In the genomic region with DNA sequence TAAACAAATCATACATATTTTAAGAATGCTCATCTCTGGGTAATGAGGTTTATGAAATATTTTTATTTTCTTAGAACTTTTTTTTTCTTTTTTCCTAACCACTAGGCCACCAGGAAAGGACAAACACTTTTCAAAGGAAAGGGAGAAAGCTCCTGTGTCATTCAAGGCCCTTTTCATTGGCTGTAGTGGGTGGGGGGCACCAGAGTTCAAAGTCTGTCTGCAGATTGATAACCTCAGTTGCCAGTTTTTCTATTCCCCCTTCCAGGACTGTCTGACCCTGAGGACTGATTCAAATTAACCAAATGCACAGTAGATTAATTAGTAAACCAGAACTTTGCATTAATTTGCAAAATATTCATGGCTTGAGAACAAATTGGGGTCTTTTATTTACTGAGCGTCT, we compare ENCODE assay signal across 1 cellular context.
TF ChIP-seq lines count a peak whose summit lies in the region.

No MANE protein-coding gene starts in this region.

TF ChIP-seq in HepG2, 621 proteins besides CTCF, POLR2A, EP300 and RAD21 (continued from another document and continues in another):
- TF ChIP-seq CSRNP1 (CRISPR knock-in tag; IDR thresholded peaks at IDR 0.05) (no peak), FOXA1 (IDR thresholded peaks at IDR 0.05) (no peak), FOXA1 (CRISPR knock-in tag; IDR thresholded peaks at IDR 0.05) (no peak), KDM4B (CRISPR knock-in tag; IDR thresholded peaks at IDR 0.05) (no peak), DDIT3 (CRISPR knock-in tag; IDR thresholded peaks at IDR 0.05) (no peak), ZIK1 (CRISPR knock-in tag; IDR thresholded peaks at IDR 0.05; ENCODE audit: borderline replicate concordance, low read depth) (no peak), NFE2L1 (CRISPR knock-in tag; IDR thresholded peaks at IDR 0.05; ENCODE audit: borderline replicate concordance) (no peak), ZNF570 (CRISPR knock-in tag; IDR thresholded peaks at IDR 0.05; ENCODE audit: borderline replicate concordance) (no peak), MXD4 (CRISPR knock-in tag; IDR thresholded peaks at IDR 0.05) (no peak), NR2F6 (IDR thresholded peaks at IDR 0.05) (no peak), NR2F6 (CRISPR knock-in tag; IDR thresholded peaks at IDR 0.05) (no peak), RARG (CRISPR knock-in tag; IDR thresholded peaks at IDR 0.05; ENCODE audit: low read depth) (no peak), ZSCAN20 (CRISPR knock-in tag; IDR thresholded peaks at IDR 0.05; ENCODE audit: borderline replicate concordance) (no peak), ZNF10 (CRISPR knock-in tag; IDR thresholded peaks at IDR 0.05; ENCODE audit: borderline replicate concordance, low read depth) (no peak), EHMT2 (IDR thresholded peaks at IDR 0.05; ENCODE audit: borderline replicate concordance, low read depth, low read length) (no peak), ZBTB49 (CRISPR knock-in tag; IDR thresholded peaks at IDR 0.05; ENCODE audit: borderline replicate concordance) (no peak), PAXIP1 (CRISPR knock-in tag; conservative IDR thresholded peaks at IDR 0.05) (peak; percentile 31; the same call in 1 of the 2 replicates), NBN (conservative IDR thresholded peaks at IDR 0.05) (no peak), TEF (CRISPR knock-in tag; IDR thresholded peaks at IDR 0.05) (no peak), ZBTB7B (CRISPR knock-in tag; IDR thresholded peaks at IDR 0.05) (0 out of 2 replicates have a peak, but pooled peaks have one; percentile 30), TRAFD1 (CRISPR knock-in tag; IDR thresholded peaks at IDR 0.05; ENCODE audit: borderline replicate concordance) (no peak), ZNF317 (CRISPR knock-in tag; IDR thresholded peaks at IDR 0.05) (no peak), ZNF567 (CRISPR knock-in tag; IDR thresholded peaks at IDR 0.05; ENCODE audit: borderline replicate concordance) (no peak), EEA1 (CRISPR knock-in tag; IDR thresholded peaks at IDR 0.05; ENCODE audit: borderline replicate concordance) (no peak), CBX5 (CRISPR knock-in tag; IDR thresholded peaks at IDR 0.05; ENCODE audit: borderline replicate concordance) (no peak)
- TF ChIP-seq, protein P1, sequence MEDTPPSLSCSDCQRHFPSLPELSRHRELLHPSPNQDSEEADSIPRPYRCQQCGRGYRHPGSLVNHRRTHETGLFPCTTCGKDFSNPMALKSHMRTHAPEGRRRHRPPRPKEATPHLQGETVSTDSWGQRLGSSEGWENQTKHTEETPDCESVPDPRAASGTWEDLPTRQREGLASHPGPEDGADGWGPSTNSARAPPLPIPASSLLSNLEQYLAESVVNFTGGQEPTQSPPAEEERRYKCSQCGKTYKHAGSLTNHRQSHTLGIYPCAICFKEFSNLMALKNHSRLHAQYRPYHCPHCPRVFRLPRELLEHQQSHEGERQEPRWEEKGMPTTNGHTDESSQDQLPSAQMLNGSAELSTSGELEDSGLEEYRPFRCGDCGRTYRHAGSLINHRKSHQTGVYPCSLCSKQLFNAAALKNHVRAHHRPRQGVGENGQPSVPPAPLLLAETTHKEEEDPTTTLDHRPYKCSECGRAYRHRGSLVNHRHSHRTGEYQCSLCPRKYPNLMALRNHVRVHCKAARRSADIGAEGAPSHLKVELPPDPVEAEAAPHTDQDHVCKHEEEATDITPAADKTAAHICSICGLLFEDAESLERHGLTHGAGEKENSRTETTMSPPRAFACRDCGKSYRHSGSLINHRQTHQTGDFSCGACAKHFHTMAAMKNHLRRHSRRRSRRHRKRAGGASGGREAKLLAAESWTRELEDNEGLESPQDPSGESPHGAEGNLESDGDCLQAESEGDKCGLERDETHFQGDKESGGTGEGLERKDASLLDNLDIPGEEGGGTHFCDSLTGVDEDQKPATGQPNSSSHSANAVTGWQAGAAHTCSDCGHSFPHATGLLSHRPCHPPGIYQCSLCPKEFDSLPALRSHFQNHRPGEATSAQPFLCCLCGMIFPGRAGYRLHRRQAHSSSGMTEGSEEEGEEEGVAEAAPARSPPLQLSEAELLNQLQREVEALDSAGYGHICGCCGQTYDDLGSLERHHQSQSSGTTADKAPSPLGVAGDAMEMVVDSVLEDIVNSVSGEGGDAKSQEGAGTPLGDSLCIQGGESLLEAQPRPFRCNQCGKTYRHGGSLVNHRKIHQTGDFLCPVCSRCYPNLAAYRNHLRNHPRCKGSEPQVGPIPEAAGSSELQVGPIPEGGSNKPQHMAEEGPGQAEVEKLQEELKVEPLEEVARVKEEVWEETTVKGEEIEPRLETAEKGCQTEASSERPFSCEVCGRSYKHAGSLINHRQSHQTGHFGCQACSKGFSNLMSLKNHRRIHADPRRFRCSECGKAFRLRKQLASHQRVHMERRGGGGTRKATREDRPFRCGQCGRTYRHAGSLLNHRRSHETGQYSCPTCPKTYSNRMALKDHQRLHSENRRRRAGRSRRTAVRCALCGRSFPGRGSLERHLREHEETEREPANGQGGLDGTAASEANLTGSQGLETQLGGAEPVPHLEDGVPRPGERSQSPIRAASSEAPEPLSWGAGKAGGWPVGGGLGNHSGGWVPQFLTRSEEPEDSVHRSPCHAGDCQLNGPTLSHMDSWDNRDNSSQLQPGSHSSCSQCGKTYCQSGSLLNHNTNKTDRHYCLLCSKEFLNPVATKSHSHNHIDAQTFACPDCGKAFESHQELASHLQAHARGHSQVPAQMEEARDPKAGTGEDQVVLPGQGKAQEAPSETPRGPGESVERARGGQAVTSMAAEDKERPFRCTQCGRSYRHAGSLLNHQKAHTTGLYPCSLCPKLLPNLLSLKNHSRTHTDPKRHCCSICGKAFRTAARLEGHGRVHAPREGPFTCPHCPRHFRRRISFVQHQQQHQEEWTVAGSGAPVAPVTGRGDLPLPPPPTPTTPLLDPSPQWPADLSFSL (CRISPR knock-in tag; IDR thresholded peaks at IDR 0.05) = no peak
- TF ChIP-seq, protein P2, sequence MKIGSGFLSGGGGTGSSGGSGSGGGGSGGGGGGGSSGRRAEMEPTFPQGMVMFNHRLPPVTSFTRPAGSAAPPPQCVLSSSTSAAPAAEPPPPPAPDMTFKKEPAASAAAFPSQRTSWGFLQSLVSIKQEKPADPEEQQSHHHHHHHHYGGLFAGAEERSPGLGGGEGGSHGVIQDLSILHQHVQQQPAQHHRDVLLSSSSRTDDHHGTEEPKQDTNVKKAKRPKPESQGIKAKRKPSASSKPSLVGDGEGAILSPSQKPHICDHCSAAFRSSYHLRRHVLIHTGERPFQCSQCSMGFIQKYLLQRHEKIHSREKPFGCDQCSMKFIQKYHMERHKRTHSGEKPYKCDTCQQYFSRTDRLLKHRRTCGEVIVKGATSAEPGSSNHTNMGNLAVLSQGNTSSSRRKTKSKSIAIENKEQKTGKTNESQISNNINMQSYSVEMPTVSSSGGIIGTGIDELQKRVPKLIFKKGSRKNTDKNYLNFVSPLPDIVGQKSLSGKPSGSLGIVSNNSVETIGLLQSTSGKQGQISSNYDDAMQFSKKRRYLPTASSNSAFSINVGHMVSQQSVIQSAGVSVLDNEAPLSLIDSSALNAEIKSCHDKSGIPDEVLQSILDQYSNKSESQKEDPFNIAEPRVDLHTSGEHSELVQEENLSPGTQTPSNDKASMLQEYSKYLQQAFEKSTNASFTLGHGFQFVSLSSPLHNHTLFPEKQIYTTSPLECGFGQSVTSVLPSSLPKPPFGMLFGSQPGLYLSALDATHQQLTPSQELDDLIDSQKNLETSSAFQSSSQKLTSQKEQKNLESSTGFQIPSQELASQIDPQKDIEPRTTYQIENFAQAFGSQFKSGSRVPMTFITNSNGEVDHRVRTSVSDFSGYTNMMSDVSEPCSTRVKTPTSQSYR (CRISPR knock-in tag; IDR thresholded peaks at IDR 0.05; ENCODE audit: borderline replicate concordance) = no peak
- TF ChIP-seq, protein P3, sequence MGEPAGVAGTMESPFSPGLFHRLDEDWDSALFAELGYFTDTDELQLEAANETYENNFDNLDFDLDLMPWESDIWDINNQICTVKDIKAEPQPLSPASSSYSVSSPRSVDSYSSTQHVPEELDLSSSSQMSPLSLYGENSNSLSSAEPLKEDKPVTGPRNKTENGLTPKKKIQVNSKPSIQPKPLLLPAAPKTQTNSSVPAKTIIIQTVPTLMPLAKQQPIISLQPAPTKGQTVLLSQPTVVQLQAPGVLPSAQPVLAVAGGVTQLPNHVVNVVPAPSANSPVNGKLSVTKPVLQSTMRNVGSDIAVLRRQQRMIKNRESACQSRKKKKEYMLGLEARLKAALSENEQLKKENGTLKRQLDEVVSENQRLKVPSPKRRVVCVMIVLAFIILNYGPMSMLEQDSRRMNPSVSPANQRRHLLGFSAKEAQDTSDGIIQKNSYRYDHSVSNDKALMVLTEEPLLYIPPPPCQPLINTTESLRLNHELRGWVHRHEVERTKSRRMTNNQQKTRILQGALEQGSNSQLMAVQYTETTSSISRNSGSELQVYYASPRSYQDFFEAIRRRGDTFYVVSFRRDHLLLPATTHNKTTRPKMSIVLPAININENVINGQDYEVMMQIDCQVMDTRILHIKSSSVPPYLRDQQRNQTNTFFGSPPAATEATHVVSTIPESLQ (CRISPR knock-in tag; conservative IDR thresholded peaks at IDR 0.05) = no peak
- TF ChIP-seq, protein P4, sequence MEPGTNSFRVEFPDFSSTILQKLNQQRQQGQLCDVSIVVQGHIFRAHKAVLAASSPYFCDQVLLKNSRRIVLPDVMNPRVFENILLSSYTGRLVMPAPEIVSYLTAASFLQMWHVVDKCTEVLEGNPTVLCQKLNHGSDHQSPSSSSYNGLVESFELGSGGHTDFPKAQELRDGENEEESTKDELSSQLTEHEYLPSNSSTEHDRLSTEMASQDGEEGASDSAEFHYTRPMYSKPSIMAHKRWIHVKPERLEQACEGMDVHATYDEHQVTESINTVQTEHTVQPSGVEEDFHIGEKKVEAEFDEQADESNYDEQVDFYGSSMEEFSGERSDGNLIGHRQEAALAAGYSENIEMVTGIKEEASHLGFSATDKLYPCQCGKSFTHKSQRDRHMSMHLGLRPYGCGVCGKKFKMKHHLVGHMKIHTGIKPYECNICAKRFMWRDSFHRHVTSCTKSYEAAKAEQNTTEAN (CRISPR knock-in tag; conservative IDR thresholded peaks at IDR 0.05) = no peak
